In genomic region chr10:102134416-102134815, GRCh38 we compare ENCODE assay signal across 8 cellular contexts. TPM values are rescaled to one million over a fixed set of nuclear protein-coding genes. Genes with fewer than 3 reads are reported as not detected.
DNase-seq lines count a peak whose midpoint lies in the region; ATAC-seq and TF ChIP-seq lines count a peak whose summit lies in the region.

No MANE protein-coding gene starts in this region.

- DNase-seq in AG09309 (ENCODE audit: low read depth) (no peak), chondrocyte (ENCODE audit: low spot score) (no peak), sciatic nerve (ENCODE audit: low spot score) (no peak), ACHN (no peak)
- no peak for DNase-seq in Jurkat, Clone E6-1 (ENCODE audit: low read depth, low spot score)

- H3K9me3 ChIP-seq in muscle layer of duodenum (ENCODE audit: control insufficient read depth in 1 of 2, low read length in 2 of 2), result no peaks in the 10 kb centered on the region

- peaks cover 0 to 26% of the 10 kb centered on the region in 2 donors for H3K4me1 ChIP-seq in muscle layer of duodenum (ENCODE audit: control insufficient read depth in 1 of 2, insufficient read depth in 2 of 2, low read length in 2 of 2)

- ATAC-seq in HG02852 (IDR thresholded peaks at IDR 0.05; ENCODE audit: unreplicated experiment) (no peak), sciatic nerve (no peak), HG02885 (IDR thresholded peaks at IDR 0.05; ENCODE audit: poor library complexity, unreplicated experiment) (no peak)

- H3K27me3 ChIP-seq in muscle layer of duodenum (ENCODE audit: low read depth, low read length), result no peaks in the 10 kb centered on the region

- peaks cover 13% of the 10 kb centered on the region for H3K36me3 Mint-ChIP-seq in chondrocyte (ENCODE audit: low read depth)

- peak overlapping the region; percentile 74 for H3K27ac ChIP-seq in muscle layer of duodenum (ENCODE audit: low read length)

- H3K9me3 Mint-ChIP-seq in chondrocyte (ENCODE audit: low read depth), result no peaks in the 10 kb centered on the region

- no peaks in the 10 kb centered on the region for H3K27me3 Mint-ChIP-seq in chondrocyte (ENCODE audit: low read depth)

- H3K4me3 ChIP-seq in AG09309 (ENCODE audit: control insufficient read depth, low read depth, low read length), result peak overlapping the region; percentile 91
- H3K4me3 ChIP-seq in Jurkat, Clone E6-1 (ENCODE audit: low read length), result peak overlapping the region; percentile 76
- H3K4me3 ChIP-seq in muscle layer of duodenum (ENCODE audit: low read depth in 1 of 2, low read length in 2 of 2), result peak overlapping the region; percentile 92 to 95

- peaks cover 40% of the 10 kb centered on the region for H3K4me1 Mint-ChIP-seq in chondrocyte (ENCODE audit: low read depth)

- H3K4me3 Mint-ChIP-seq in chondrocyte (ENCODE audit: unreplicated experiment), result peak overlapping the region; percentile 92

- TF ChIP-seq CTCF in AG09309 (IDR thresholded peaks at IDR 0.05; ENCODE audit: control insufficient read depth, insufficient read depth, low read depth, low read length, missing control alignments), result no peak
- no peak for TF ChIP-seq CTCF in chondrocyte (IDR thresholded peaks at IDR 0.05)

- H3K36me3 ChIP-seq in muscle layer of duodenum (ENCODE audit: control insufficient read depth in 1 of 2, insufficient read depth in 2 of 2, low read length in 2 of 2), result peaks cover 17 to 24% of the 10 kb centered on the region in 2 donors

- H3K27ac Mint-ChIP-seq in chondrocyte (ENCODE audit: unreplicated experiment), result peak overlapping the region; percentile 98

- in situ Hi-C loops in ACHN (cut with HindIII; ENCODE audit: low pct_ligation_motif_present, low pct_unique_long_range_greater_than_20kb, low sequenced_read_pairs), result no loop called here

- intact Hi-C loops in sciatic nerve (cut with DNase I), result no loop called here

RNA-seq across cellular contexts. Expression of gene PPRC1, which starts 1.6 kb away (rescaled TPM):
- 34.5 TPM for polyA plus RNA-seq in Jurkat, Clone E6-1 (2012; ENCODE audit: insufficient read depth, insufficient read length)
- total RNA-seq in chondrocyte (42.9 to 47.3 TPM (median 44.4 TPM) in 3 replicates), sciatic nerve (45.6 TPM)

RNA-seq across cellular contexts. Expression of gene LDB1, which starts 14.2 kb away (rescaled TPM):
- polyA plus RNA-seq in Jurkat, Clone E6-1 (2012; ENCODE audit: insufficient read depth, insufficient read length), result 75.5 TPM
- total RNA-seq in chondrocyte, result 64.6 to 73.9 TPM (median 65.7 TPM) in 3 replicates
- total RNA-seq in sciatic nerve, result 64.3 TPM

RNA-seq across cellular contexts. Expression of gene NOLC1, which starts 17.8 kb away (rescaled TPM):
- polyA plus RNA-seq in Jurkat, Clone E6-1 (2012; ENCODE audit: insufficient read depth, insufficient read length), result 187 TPM
- 36.2 to 50.6 TPM (median 38.8 TPM) in 3 replicates for total RNA-seq in chondrocyte
- total RNA-seq in sciatic nerve, result 46.7 TPM
